12 cellular contexts compared by ENCODE assay signal in the genomic region with DNA sequence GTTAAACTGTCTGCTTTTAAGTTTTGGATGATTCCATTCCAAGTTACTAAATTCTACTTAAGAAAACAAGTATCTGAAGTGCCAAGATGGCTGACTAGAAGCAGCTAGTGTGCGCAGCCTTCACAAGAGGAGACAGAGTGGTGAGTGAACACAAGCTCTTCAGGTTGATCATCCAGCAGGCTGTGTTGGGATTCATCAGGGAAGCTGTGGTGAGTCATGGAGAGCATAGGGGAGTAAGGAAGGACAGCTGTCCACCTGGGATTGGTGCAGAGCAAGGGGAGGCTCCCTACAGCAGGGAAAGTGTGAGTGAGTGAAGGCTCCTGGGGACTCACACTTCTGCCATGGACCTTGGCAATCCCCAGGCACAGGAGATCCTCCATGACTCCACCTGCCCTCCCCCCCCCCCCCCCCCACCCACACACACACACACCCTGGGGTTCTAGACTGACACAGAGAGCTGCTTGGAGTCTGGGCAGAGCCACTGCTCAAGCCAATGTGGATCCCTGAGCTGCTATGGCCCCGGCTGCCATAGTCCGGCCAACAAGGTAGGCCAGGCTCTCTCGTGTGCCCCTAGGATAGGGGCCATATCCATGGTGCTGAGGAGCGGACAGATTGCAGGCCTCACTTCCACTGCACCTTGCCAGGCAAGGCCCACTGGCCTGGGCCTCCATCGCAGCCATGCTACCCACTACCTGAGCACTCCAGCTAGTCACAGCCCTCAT. TPM values are rescaled to one million over a fixed set of nuclear protein-coding genes. Genes with fewer than 3 reads are reported as not detected.
DNase-seq lines count a peak whose midpoint lies in the region; ATAC-seq and TF ChIP-seq lines count a peak whose summit lies in the region.
"Had no signal": no experiment of that assay in that cellular context is flagged by ENCODE, and none has a peak within 500 bp of the region (broad histone marks: within the 10 kb centered on the region; RNA-seq: fewer than 3 reads in every experiment).

No MANE protein-coding gene starts in this region.

- no peaks in the 10 kb centered on the region for H3K27me3 ChIP-seq in GM23248 (replicated peaks; ENCODE audit: insufficient read depth)
- no peaks in the 10 kb centered on the region for H3K27me3 ChIP-seq in foreskin keratinocyte
- H3K27me3 ChIP-seq in BE2C, result no peaks in the 10 kb centered on the region

- H3K79me2 ChIP-seq in GM23248 (ENCODE audit: insufficient read depth), result no peaks in the 10 kb centered on the region

- no peaks in the 10 kb centered on the region for H3K36me3 ChIP-seq in GM23248 (ENCODE audit: low read depth)
- peaks cover 2% of the 10 kb centered on the region for H3K36me3 ChIP-seq in BE2C

- DNase-seq in GM23248, result peak; percentile 58
- peak; percentile 54 for DNase-seq in RPMI7951 (ENCODE audit: low read depth)
- peak; percentile 38 to 61 for DNase-seq in foreskin keratinocyte
- peak; percentile 80 for DNase-seq in renal cortical epithelial cell (ENCODE audit: low read depth)
- DNase-seq in BE2C, result no peak
- no peak for DNase-seq in hypothalamus (lab: John Stamatoyannopoulos, UW)
- no peak for DNase-seq in amygdala (lab: John Stamatoyannopoulos, UW)
- DNase-seq: activated T-cell treated with anti-CD3 and anti-CD28 coated beads, Interleukin-2, amount 50 U/mL, for 24 hours; effector CD8-positive, alpha-beta T cell; left ventricle myocardium superior; NCI-H2107 had no signal

- TF ChIP-seq CTCF in foreskin keratinocyte (conservative IDR thresholded peaks at IDR 0.05) (no peak), BE2C (IDR thresholded peaks at IDR 0.05; ENCODE audit: low read depth, low read length) (no peak)

- in situ Hi-C loops in GM23248 (cut with MboI), result no loop called here

- H2AFZ ChIP-seq in GM23248, result no peak overlapping the region

- H4K20me1 ChIP-seq in GM23248 (ENCODE audit: insufficient read depth), result no peaks in the 10 kb centered on the region

- ATAC-seq in foreskin keratinocyte, result peak; percentile 95
- ATAC-seq: left ventricle myocardium superior had no signal

- H3K4me2 ChIP-seq in GM23248 (ENCODE audit: unreplicated experiment), result no peak overlapping the region

- no peak overlapping the region for H3K4me3 ChIP-seq in GM23248
- no peak overlapping the region for H3K4me3 ChIP-seq in BE2C (ENCODE audit: low read depth, low read length)
- H3K4me3 ChIP-seq: skin epidermis had no signal

- no peaks in the 10 kb centered on the region for H3K9me3 ChIP-seq in GM23248 (ENCODE audit: low read depth)
- H3K9me3 ChIP-seq in BE2C, result no peaks in the 10 kb centered on the region

- H3K4me1 ChIP-seq in GM23248 (ENCODE audit: insufficient read depth), result peaks cover 5% of the 10 kb centered on the region
- H3K4me1 ChIP-seq in foreskin keratinocyte, result no peaks in the 10 kb centered on the region
- H3K4me1 ChIP-seq in BE2C, result no peaks in the 10 kb centered on the region

- H3K9me2 ChIP-seq in GM23248 (ENCODE audit: insufficient read depth), result no peaks in the 10 kb centered on the region

- no peak overlapping the region for H3K9ac ChIP-seq in GM23248

- H3K27ac ChIP-seq in GM23248 (no peak overlapping the region), foreskin keratinocyte (no peak overlapping the region)
- H3K27ac ChIP-seq: skin epidermis had no signal

- no peaks in the 10 kb centered on the region for H3F3A ChIP-seq in GM23248 (ENCODE audit: insufficient read depth)

- 98% methylated on average over 6 of the region's 6 CpGs for WGBS in GM23248 (ENCODE audit: low coverage in 1 of 2, low lambda C conversion rate in 2 of 2, missing lambda C conversion rate in 2 of 2), 2 experiments

RNA-seq across cellular contexts. Expression of a gene that starts 23.5 kb away (rescaled TPM):
- 24.4 and 29.1 TPM in 2 replicates for total RNA-seq in GM23248 (2014; rRNA removed; shearing (Covaris generic))
- 12.6 and 12.7 TPM in 2 replicates for polyA plus RNA-seq in GM23248 (2016; fragmentation: Nextera tagmentation; extraction: Ambion mirVana)
- total RNA-seq in RPMI7951 (2014; rRNA removed; shearing (Covaris generic)), result 17.8 and 23.7 TPM in 2 replicates
- 15.3 and 18.8 TPM in 2 replicates for total RNA-seq in foreskin keratinocyte
- 3.3 and 4.4 TPM in 2 replicates for polyA plus RNA-seq in foreskin keratinocyte
- total RNA-seq in renal cortical epithelial cell, result 27.5 and 34.6 TPM in 2 replicates
- polyA plus RNA-seq in BE2C (2012; ENCODE audit: insufficient read depth, insufficient read length, low read depth), result 16.2 TPM

RNA-seq across cellular contexts. Expression of a gene that starts 41.9 kb away (rescaled TPM):
- 2.9 and 9.8 TPM in 2 replicates for total RNA-seq in GM23248 (2014; rRNA removed; shearing (Covaris generic))
- polyA plus RNA-seq in GM23248 (2016; fragmentation: Nextera tagmentation; extraction: Ambion mirVana) (14.7 and 16.6 TPM in 2 replicates), foreskin keratinocyte (17.1 and 19.6 TPM in 2 replicates)
- total RNA-seq in RPMI7951 (2014; rRNA removed; shearing (Covaris generic)), result 17.3 and 17.8 TPM in 2 replicates
- total RNA-seq in foreskin keratinocyte (20.4 and 20.5 TPM in 2 replicates), renal cortical epithelial cell (20.5 and 25.8 TPM in 2 replicates)
- 29.2 TPM for polyA plus RNA-seq in BE2C (2012; ENCODE audit: insufficient read depth, insufficient read length, low read depth)

Comparison
In these comparisons a context has a peak if more than half of its experiments do, and no peak if none do; other contexts are left out.
1. DNase-seq: peak in GM23248 (single experiment), RPMI7951 (single experiment), foreskin keratinocyte (2 of 2) and renal cortical epithelial cell (single experiment); none in BE2C (single experiment), hypothalamus (0 of 51) and amygdala (0 of 56).